Comparison of ENCODE assay signal across 14 cellular contexts in the genomic region with DNA sequence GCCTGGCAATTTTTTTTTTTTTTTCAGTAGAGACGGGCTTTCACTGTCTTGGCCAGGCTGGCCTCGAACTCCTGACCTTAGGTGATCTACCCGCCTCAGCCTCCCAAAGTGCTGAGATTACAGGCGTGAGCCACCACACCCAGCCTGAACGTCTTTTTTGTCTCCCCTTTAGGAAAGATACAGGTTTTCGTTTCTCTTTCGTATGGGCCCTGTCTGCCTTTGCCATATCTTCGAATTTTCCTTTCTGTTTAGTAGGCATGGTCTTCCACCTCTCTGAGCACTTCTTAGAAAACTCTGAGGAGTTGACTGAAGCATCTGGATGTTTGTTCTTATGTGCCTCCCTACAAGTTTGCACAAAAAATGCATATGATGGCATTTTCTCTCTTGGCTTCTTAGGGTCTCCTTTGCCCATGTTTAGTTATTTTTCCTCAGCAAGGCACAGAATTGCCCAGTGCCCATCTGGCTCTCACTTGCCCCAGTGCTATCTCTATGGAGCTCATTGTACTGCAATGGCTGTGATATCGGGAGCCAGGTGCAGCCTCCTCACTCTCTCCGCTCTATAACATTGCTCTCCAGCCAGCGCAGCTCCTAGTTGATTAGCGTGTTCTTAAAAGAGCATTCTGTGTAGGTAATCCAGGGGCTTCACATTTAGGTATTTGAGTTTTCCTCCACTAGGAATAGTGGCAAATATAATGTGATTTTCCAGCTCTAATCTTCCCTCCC. TPM values are rescaled to one million over a fixed set of nuclear protein-coding genes. Genes with fewer than 3 reads are reported as not detected.
A peak's percentile ranks its signal among the peaks of the same experiment; 100 is the strongest.
DNase-seq lines count a peak whose midpoint lies in the region; ATAC-seq and TF ChIP-seq lines count a peak whose summit lies in the region.
"Had no signal": no experiment of that assay in that cellular context is flagged by ENCODE, and none has a peak within 500 bp of the region (broad histone marks: within the 10 kb centered on the region; RNA-seq: fewer than 3 reads in every experiment).

No MANE protein-coding gene starts in this region.

- H3K36me3 ChIP-seq in ascending aorta (no peaks in the 10 kb centered on the region), skeletal muscle tissue (ENCODE audit: control insufficient read depth in 3 of 3, insufficient read depth in 3 of 3, low read length in 3 of 3) (no peaks in the 10 kb centered on the region)
- H3K36me3 ChIP-seq: cardiac muscle cell had no signal

- H3K4me1 ChIP-seq in ascending aorta (peaks cover 52 to 72% of the 10 kb centered on the region in 2 donors), skeletal muscle tissue (ENCODE audit: control insufficient read depth in 3 of 3, insufficient read depth in 3 of 3, low read length in 3 of 3) (peaks cover 41 to 53% (median 47%) of the 10 kb centered on the region in 3 donors)

- H3K27me3 ChIP-seq in ascending aorta (no peaks in the 10 kb centered on the region), skeletal muscle tissue (ENCODE audit: control insufficient read depth in 3 of 3, insufficient read depth in 3 of 3, low read length in 3 of 3) (no peaks in the 10 kb centered on the region)
- H3K27me3 ChIP-seq: cardiac muscle cell had no signal

- peak; percentile 33 for ATAC-seq in left lobe of liver
- ATAC-seq: activated CD4-positive, CD25-positive, alpha-beta regulatory T cell treated with anti-CD3 and anti-CD28 coated beads, Interleukin-2, amount 50 U/mL, for 24 hours; activated T-cell treated with anti-CD3 and anti-CD28 coated beads, Interleukin-2, amount 50 U/mL, for 4 hours had no signal

- intact Hi-C loops in ascending aorta (cut with DNase I): loop anchor here (2.0 to 5.0 kb wide), 3 partner anchors 15 to 47 kb away; partner anchors contain the start of gene ABHD2

- H3K9me3 ChIP-seq in ascending aorta (no peaks in the 10 kb centered on the region), skeletal muscle tissue (ENCODE audit: control insufficient read depth in 3 of 3, low read length in 3 of 3) (no peaks in the 10 kb centered on the region)

- H3K27ac ChIP-seq in C4-2B (peak overlapping the region; percentile 92), ascending aorta (peak overlapping the region; percentile 92 to 96), skeletal muscle tissue (ENCODE audit: low read depth, low read length) (peak overlapping the region; percentile 70)
- H3K27ac ChIP-seq: cardiac muscle cell had no signal

- H3K4me3 ChIP-seq in ascending aorta (no peak overlapping the region), skeletal muscle tissue (ENCODE audit: low read length in 3 of 3) (no peak overlapping the region)
- H3K4me3 ChIP-seq: cardiac muscle cell, PC-9 had no signal

- TF ChIP-seq CTCF in C4-2B (conservative IDR thresholded peaks at IDR 0.05): no peak
- TF ChIP-seq CTCF in ascending aorta (IDR thresholded peaks at IDR 0.05): no peak

- H3K9ac ChIP-seq in skeletal muscle tissue (ENCODE audit: low read depth in 1 of 3, low read length in 3 of 3): peak overlapping the region in 2 of 3 donors; percentile 60 to 63

- DNase-seq in ascending aorta (ENCODE audit: low spot score in 2 of 2) (peak in 1 of 2 donors; percentile 49), left lobe of liver (ENCODE audit: low spot score) (no peak), NCI-H446 (lab: John Stamatoyannopoulos, UW) (no peak), DMS 273 treated with DMSO at 0.1 percent for 48 hours (lab: John Stamatoyannopoulos, UW) (no peak)
- DNase-seq in stimulated activated CD4-positive, alpha-beta T cell treated with anti-CD3 and anti-CD28 coated beads, Interleukin-1b, Interleukin-23, amount 100 ng/mL, for 48 hours: no peak
- no peak for DNase-seq in activated CD8-positive, alpha-beta memory T cell treated with anti-CD3 and anti-CD28 coated beads for 24 hours
- DNase-seq: activated T-cell treated with anti-CD3 and anti-CD28 coated beads, Interleukin-2, amount 50 U/mL, for 4 hours; DMS79; NCI-H1092; PC-9 had no signal

RNA-seq across cellular contexts. Expression of gene ABHD2, which starts 48.0 kb away (rescaled TPM):
- 228 TPM for total RNA-seq in ascending aorta
- 385 TPM for total RNA-seq in left lobe of liver
- total RNA-seq in skeletal muscle tissue: 23.0 TPM
